10 cellular contexts compared by ENCODE assay signal in the genomic region with DNA sequence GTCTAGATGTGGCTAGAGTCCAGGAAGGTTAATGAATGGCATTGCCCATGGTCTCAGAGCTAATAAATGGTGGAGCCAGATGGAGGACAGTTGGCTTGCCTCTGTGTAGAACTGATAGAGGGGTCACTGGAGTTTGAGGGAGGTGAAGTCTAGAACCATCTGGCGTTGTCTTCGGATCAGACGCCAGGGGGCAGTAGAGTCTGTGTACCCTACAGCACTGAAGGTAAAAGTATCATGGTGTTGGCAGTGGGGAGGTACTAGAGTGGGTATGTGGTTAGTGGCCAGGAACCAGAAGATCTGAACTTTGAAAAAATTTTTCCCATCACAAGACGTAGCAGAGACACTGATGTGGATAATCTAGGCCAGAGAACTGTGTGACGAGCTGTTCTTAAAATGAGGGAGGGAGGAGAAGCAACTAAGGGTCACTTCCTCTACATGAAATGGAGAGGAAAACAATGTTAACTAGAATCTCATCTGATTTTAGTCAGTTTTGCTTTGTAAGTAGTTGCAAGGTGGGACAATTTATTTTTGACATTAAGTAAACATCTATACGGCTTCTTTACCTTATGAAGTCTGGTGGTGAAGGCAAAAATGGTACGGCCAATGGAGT.
DNase-seq lines count a peak whose midpoint lies in the region; FAIRE-seq and TF ChIP-seq lines count a peak whose summit lies in the region.
"Had no signal": no experiment of that assay in that cellular context is flagged by ENCODE, and none has a peak within 500 bp of the region (broad histone marks: within the 10 kb centered on the region; RNA-seq: fewer than 3 reads in every experiment).

No MANE protein-coding gene starts in this region.

- no peak overlapping the region for H3K27ac Mint-ChIP-seq in MCF 10A (ENCODE audit: low read depth, unreplicated experiment)

- intact Hi-C loops in MCF 10A (cut with micrococcal nuclease), result no loop called here
- intact Hi-C loops in breast epithelium (cut with DNase I; ENCODE audit: low total_unique reads), result no loop called here
- intact Hi-C loops in OCI-LY7 (cut with micrococcal nuclease; ENCODE audit: unreplicated experiment), result no loop called here
- intact Hi-C loops in dorsolateral prefrontal cortex (cut with DNase I), result loop anchor here (5.0 to 10.0 kb wide), 2 partner anchors 37 to 161 kb away; no protein-coding TSS in a partner anchor
- intact Hi-C loops in uterus (cut with DNase I; ENCODE audit: low total_unique reads), result no loop called here

- H3K4me1 Mint-ChIP-seq in MCF 10A (ENCODE audit: insufficient read depth, unreplicated experiment), result peaks cover 5% of the 10 kb centered on the region

- H3K4me3 Mint-ChIP-seq in MCF 10A (ENCODE audit: unreplicated experiment), result no peak overlapping the region

- peaks cover 6% of the 10 kb centered on the region for H3K36me3 Mint-ChIP-seq in MCF 10A (ENCODE audit: insufficient read depth, unreplicated experiment)

- H3K4me1 ChIP-seq in breast epithelium (no peaks in the 10 kb centered on the region), OCI-LY7 (ENCODE audit: insufficient read depth, low read length, poor library complexity, severe bottlenecking) (peaks cover 21% of the 10 kb centered on the region), uterus (no peaks in the 10 kb centered on the region)

- CTCF ChIA-PET in MCF 10A (lab: Yijun Ruan, JAX), result interaction anchor here (0.6 to 18.8 kb wide), 25 partner anchors 4 to 517 kb away, joined by 3 to 345 read pairs (median 5); no protein-coding TSS in a partner anchor
- CTCF ChIA-PET in OCI-LY7 (lab: Charles Lee; ENCODE audit: unreplicated experiment), result no interaction called here

- no peaks in the 10 kb centered on the region for H3K9me3 ChIP-seq in breast epithelium
- no peaks in the 10 kb centered on the region for H3K9me3 ChIP-seq in OCI-LY7 (ENCODE audit: low read length)
- no peaks in the 10 kb centered on the region for H3K9me3 ChIP-seq in uterus

- no peak overlapping the region for H2AFZ ChIP-seq in OCI-LY7 (ENCODE audit: low read length)

- H3K27me3 ChIP-seq in breast epithelium, result no peaks in the 10 kb centered on the region
- H3K27me3 ChIP-seq in dorsolateral prefrontal cortex, result no peaks in the 10 kb centered on the region
- no peaks in the 10 kb centered on the region for H3K27me3 ChIP-seq in uterus

- FAIRE-seq in frontal cortex (lab: Jason Lieb, UNC), result no peak
- FAIRE-seq: colon had no signal

- no peaks in the 10 kb centered on the region for H3K36me3 ChIP-seq in breast epithelium
- H3K36me3 ChIP-seq in OCI-LY7 (ENCODE audit: insufficient read depth, low read length), result no peaks in the 10 kb centered on the region
- H3K36me3 ChIP-seq in uterus, result no peaks in the 10 kb centered on the region

- H3K27ac ChIP-seq in breast epithelium, result no peak overlapping the region
- H3K27ac ChIP-seq in OCI-LY7 (ENCODE audit: low read depth, low read length, poor library complexity, severe bottlenecking), result no peak overlapping the region
- no peak overlapping the region for H3K27ac ChIP-seq in dorsolateral prefrontal cortex
- H3K27ac ChIP-seq in uterus, result no peak overlapping the region
- H3K27ac ChIP-seq: SK-N-MC had no signal

- TF ChIP-seq POLR2A in breast epithelium (IDR thresholded peaks at IDR 0.05) (no peak), uterus (IDR thresholded peaks at IDR 0.05) (no peak)

- H3K79me2 ChIP-seq in OCI-LY7 (ENCODE audit: insufficient read depth, low read depth, low read length), result no peaks in the 10 kb centered on the region

- no peaks in the 10 kb centered on the region for H4K20me1 ChIP-seq in OCI-LY7 (ENCODE audit: insufficient read depth, low read length)

- peaks cover 25% of the 10 kb centered on the region for H3K27me3 Mint-ChIP-seq in MCF 10A (ENCODE audit: insufficient read depth, unreplicated experiment)

- POLR2A ChIA-PET in MCF 10A (lab: Yijun Ruan, JAX), result no interaction called here
- POLR2A ChIA-PET in OCI-LY7 (lab: Charles Lee), result no interaction called here

- no TSS peak for BruUV-seq in MCF 10A (replicated peaks; lab: Mats Ljungman, UMichigan)
- BruUV-seq in OCI-LY7 (replicated peaks; lab: Mats Ljungman, UMichigan), result no TSS peak

- DNase-seq in MCF 10A (ENCODE audit: unreplicated experiment), result peak; percentile 43
- DNase-seq in breast epithelium (ENCODE audit: low spot score in 2 of 2), result no peak
- no peak for DNase-seq in OCI-LY7 (ENCODE audit: low spot score)
- DNase-seq in dorsolateral prefrontal cortex, result no peak
- peak; percentile 55 for DNase-seq in stimulated activated CD8-positive, alpha-beta memory T cell treated with anti-CD3 and anti-CD28 coated beads, Interleukin-4, amount 100 ng/mL, for 48 hours
- DNase-seq in NCI-H2029 (lab: John Stamatoyannopoulos, UW), result no peak
- no peak for DNase-seq in frontal cortex (ENCODE audit: low spot score in 2 of 2)
- no peak for DNase-seq in uterus

- H3K9me3 Mint-ChIP-seq in MCF 10A (ENCODE audit: unreplicated experiment), result no peaks in the 10 kb centered on the region

- TF ChIP-seq CTCF in MCF 10A (IDR thresholded peaks at IDR 0.05; ENCODE audit: unreplicated experiment) (peak; percentile 59), breast epithelium (IDR thresholded peaks at IDR 0.05) (no peak), OCI-LY7 (conservative IDR thresholded peaks at IDR 0.05; ENCODE audit: low read length) (peak; percentile 53), dorsolateral prefrontal cortex (IDR thresholded peaks at IDR 0.05 in 54 of 56, conservative IDR thresholded peaks at IDR 0.05 in 2 of 56; ENCODE audit: low read depth in 1 of 56, partially characterized antibody in 56 of 56) (peak in 51 of 56 donors; percentile 27 to 67 (median 50)), uterus (IDR thresholded peaks at IDR 0.05) (no peak)

- H3K4me3 ChIP-seq in breast epithelium (no peak overlapping the region), OCI-LY7 (ENCODE audit: low read depth, low read length, poor library complexity, severe bottlenecking) (no peak overlapping the region), dorsolateral prefrontal cortex (no peak overlapping the region), uterus (no peak overlapping the region)
- H3K4me3 ChIP-seq: SK-N-MC had no signal

- no peaks in the 10 kb centered on the region for H3K9me2 ChIP-seq in OCI-LY7 (ENCODE audit: insufficient read depth, low read length)

- no peak overlapping the region for H3K4me2 ChIP-seq in OCI-LY7 (ENCODE audit: low read length)

Comparison
In these comparisons a context has a peak if more than half of its experiments do, and no peak if none do; other contexts are left out.
1. DNase-seq: peak in MCF 10A (single experiment) and stimulated activated CD8-positive, alpha-beta memory T cell treated with anti-CD3 and anti-CD28 coated beads, Interleukin-4, amount 100 ng/mL, for 48 hours (single experiment); none in breast epithelium (0 of 2), OCI-LY7 (single experiment), dorsolateral prefrontal cortex (0 of 10), NCI-H2029 (single experiment), frontal cortex (0 of 2) and uterus (0 of 2).
2. CTCF ChIP-seq: peak in MCF 10A (single experiment), OCI-LY7 (single experiment) and dorsolateral prefrontal cortex (51 of 56); none in breast epithelium (0 of 3) and uterus (0 of 4).
3. intact Hi-C loops: an anchor here in dorsolateral prefrontal cortex (5.0 to 10.0 kb wide); none called in MCF 10A, breast epithelium, OCI-LY7 and uterus.